In genomic region chr2:205590759-205591158, GRCh38 we compare ENCODE assay signal across 20 cellular contexts.
A peak's percentile ranks its signal among the peaks of the same experiment; 100 is the strongest.
DNase-seq lines count a peak whose midpoint lies in the region; ATAC-seq and TF ChIP-seq lines count a peak whose summit lies in the region.
"Had no signal": no experiment of that assay in that cellular context is flagged by ENCODE, and none has a peak within 500 bp of the region (broad histone marks: within the 10 kb centered on the region; RNA-seq: fewer than 3 reads in every experiment).

No MANE protein-coding gene starts in this region.

- peak overlapping the region; percentile 17 for H3K9ac ChIP-seq in adipocyte (ENCODE audit: low read length)

- H3K4me1 ChIP-seq in adipocyte (ENCODE audit: control insufficient read depth, insufficient read depth, low read length), result peaks cover 28% of the 10 kb centered on the region

- H3K9me3 ChIP-seq in adipocyte (ENCODE audit: control insufficient read depth, low read length), result no peaks in the 10 kb centered on the region
- H3K9me3 ChIP-seq: right atrium auricular region had no signal

- DNase-seq in AG08395 (ENCODE audit: low spot score) (peak; percentile 34), HT1080 (ENCODE audit: low read depth) (peak; percentile 91), adipocyte (ENCODE audit: low read depth) (peak; percentile 29), fibroblast of the aortic adventitia (ENCODE audit: low read depth) (peak; percentile 16), superior temporal gyrus (ENCODE audit: extremely low spot score) (no peak)
- no peak for DNase-seq in stimulated activated naive CD4-positive, alpha-beta T cell (lab: John Stamatoyannopoulos, UW)
- DNase-seq: ACHN; activated CD4-positive, alpha-beta T cell treated with anti-CD3 and anti-CD28 coated beads, Interleukin-2, amount 50 U/mL, for 1 hour; activated T-cell treated with anti-CD3 and anti-CD28 coated beads, Interleukin-2, amount 50 U/mL, for 4 hours; amygdala; foreskin melanocyte; H9; mammary epithelial cell; NCI-H146; NCI-H510A treated with DMSO at 0.1 percent for 48 hours; RPMI8226; stimulated activated CD4-positive, alpha-beta T cell treated with anti-CD3 and anti-CD28 coated beads, Interleukin-4, amount 100 ng/mL, for 4 hours had no signal

- no peak for TF ChIP-seq CTCF in fibroblast of the aortic adventitia (IDR thresholded peaks at IDR 0.05; ENCODE audit: insufficient read depth, low read length)

- H3K4me3 ChIP-seq in adipocyte (ENCODE audit: low read length) (no peak overlapping the region), fibroblast of the aortic adventitia (ENCODE audit: low read depth, low read length) (no peak overlapping the region)
- H3K4me3 ChIP-seq: right atrium auricular region had no signal

- ATAC-seq in GM18868 (IDR thresholded peaks at IDR 0.05; ENCODE audit: unreplicated experiment) (no peak), GM18498 (IDR thresholded peaks at IDR 0.05; ENCODE audit: unreplicated experiment) (no peak)
- ATAC-seq: activated T-cell treated with anti-CD3 and anti-CD28 coated beads, Interleukin-2, amount 50 U/mL, for 4 hours had no signal

- H3K27me3 ChIP-seq in adipocyte (replicated peaks; ENCODE audit: control insufficient read depth, insufficient read depth, low read length), result no peaks in the 10 kb centered on the region
- H3K27me3 ChIP-seq: right atrium auricular region had no signal

- no peaks in the 10 kb centered on the region for H3K36me3 ChIP-seq in adipocyte (ENCODE audit: control insufficient read depth, insufficient read depth, low read length, severe bottlenecking)
- H3K36me3 ChIP-seq: right atrium auricular region had no signal

Comparison
In these comparisons a context has a peak if more than half of its experiments do, and no peak if none do; other contexts are left out.
1. DNase-seq: peak in AG08395 (single experiment), HT1080 (single experiment), adipocyte (single experiment) and fibroblast of the aortic adventitia (single experiment); none in superior temporal gyrus (single experiment) and stimulated activated naive CD4-positive, alpha-beta T cell (0 of 6).